ENCODE assay signal across 14 cellular contexts in the genomic region with DNA sequence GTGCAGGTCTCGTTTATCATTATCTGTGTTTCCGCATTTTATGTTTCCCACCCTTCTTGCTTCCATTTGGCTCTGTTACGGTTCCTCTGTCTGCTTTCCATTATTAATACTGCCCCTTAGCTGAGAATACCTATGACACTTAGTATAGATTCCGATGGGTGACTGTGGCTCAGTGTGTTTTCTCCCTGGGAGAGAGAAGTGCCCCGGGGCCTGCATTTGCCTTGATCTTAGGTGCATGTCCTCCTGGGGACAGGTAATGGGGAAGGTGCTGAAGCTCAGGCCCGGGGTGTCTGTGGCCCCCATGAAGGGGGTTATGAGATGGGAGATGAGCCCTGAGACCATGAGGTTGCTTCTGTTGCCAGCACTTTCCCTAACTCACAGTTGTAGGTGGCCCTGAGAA. TPM values are rescaled to one million over a fixed set of nuclear protein-coding genes. Genes with fewer than 3 reads are reported as not detected.
DNase-seq lines count a peak whose midpoint lies in the region; ATAC-seq and TF ChIP-seq lines count a peak whose summit lies in the region.
"Had no signal": no experiment of that assay in that cellular context is flagged by ENCODE, and none has a peak within 500 bp of the region (broad histone marks: within the 10 kb centered on the region; RNA-seq: fewer than 3 reads in every experiment).

No MANE protein-coding gene starts in this region.

- ATAC-seq in HG02973 (IDR thresholded peaks at IDR 0.05; ENCODE audit: unreplicated experiment): no peak
- ATAC-seq: CD8-positive, alpha-beta T cell had no signal

- 94% methylated on average over 6 of the region's 6 CpGs for WGBS in sigmoid colon, 2 donors
- WGBS in ovary, 3 donors: 91 to 96% (median 93%) methylated on average over 6 of the region's 6 CpGs

- TF ChIP-seq POLR2A in sigmoid colon (IDR thresholded peaks at IDR 0.05): no peak
- TF ChIP-seq POLR2A in ovary (IDR thresholded peaks at IDR 0.05): no peak

- H3K27ac ChIP-seq in BLaER1 (no peak overlapping the region), sigmoid colon (no peak overlapping the region), ovary (no peak overlapping the region)
- H3K27ac ChIP-seq: GM23248, HL-60 had no signal

- peak overlapping the region; percentile 60 for H3K4me2 ChIP-seq in BLaER1

- H4K20me1 ChIP-seq in BLaER1: no peaks in the 10 kb centered on the region

- H3K9ac ChIP-seq in BLaER1: no peak overlapping the region
- H3K9ac ChIP-seq: GM23248 had no signal

- intact Hi-C loops in sigmoid colon (cut with DNase I) (no loop called here), ovary (cut with DNase I) (no loop called here)

- peak; percentile 15 for DNase-seq in H7
- DNase-seq in islet precursor cell: peak; percentile 23
- peak; percentile 40 for DNase-seq in sigmoid colon
- DNase-seq in middle frontal gyrus (ENCODE audit: extremely low spot score, low spot score): no peak
- no peak for DNase-seq in ovary
- DNase-seq: CD8-positive, alpha-beta T cell; COR-L47; DMS153; DMS79 treated with DMSO at 0.1 percent for 48 hours; EL; GM23248 had no signal

- H3K27me3 ChIP-seq in BLaER1 (no peaks in the 10 kb centered on the region), H7 (ENCODE audit: control insufficient read depth, insufficient read depth, low read length) (no peaks in the 10 kb centered on the region), sigmoid colon (no peaks in the 10 kb centered on the region), ovary (no peaks in the 10 kb centered on the region)

- H3K4me1 ChIP-seq in BLaER1 (peaks cover 65% of the 10 kb centered on the region), sigmoid colon (peaks cover 0 to 15% (median 13%) of the 10 kb centered on the region in 4 donors), ovary (ENCODE audit: insufficient read depth) (peaks cover 9% of the 10 kb centered on the region)

- H3K4me3 ChIP-seq in BLaER1 (no peak overlapping the region), H7 (ENCODE audit: insufficient read depth, low read depth, low read length) (no peak overlapping the region), sigmoid colon (no peak overlapping the region), ovary (no peak overlapping the region)
- H3K4me3 ChIP-seq: GM23248 had no signal

- TF ChIP-seq CTCF in sigmoid colon (IDR thresholded peaks at IDR 0.05): no peak
- no peak for TF ChIP-seq CTCF in ovary (IDR thresholded peaks at IDR 0.05)

- H3K36me3 ChIP-seq in BLaER1 (no peaks in the 10 kb centered on the region), H7 (replicated peaks; ENCODE audit: control insufficient read depth, insufficient read depth, low read length) (no peaks in the 10 kb centered on the region), sigmoid colon (no peaks in the 10 kb centered on the region), ovary (no peaks in the 10 kb centered on the region)

- no peaks in the 10 kb centered on the region for H3K9me3 ChIP-seq in BLaER1
- H3K9me3 ChIP-seq in sigmoid colon: no peaks in the 10 kb centered on the region
- no peaks in the 10 kb centered on the region for H3K9me3 ChIP-seq in ovary

- no peak for TF ChIP-seq EP300 in sigmoid colon (IDR thresholded peaks at IDR 0.05)
- TF ChIP-seq EP300 in ovary (IDR thresholded peaks at IDR 0.05): no peak

RNA-seq across cellular contexts. Expression of a gene that starts 43.4 kb away (rescaled TPM):
- 3.9 and 4.7 TPM in 2 replicates for total RNA-seq in H7 (2014; rRNA removed; shearing (Covaris generic))
- 1 to 10 TPM; 2.9 to 8.9 (median 5.2) TPM for total RNA-seq in sigmoid colon
- 10 to 100 TPM in 1 of 3 donors, 1 to 10 TPM in 2; 4.2 to 10.3 (median 7.2) TPM for polyA plus RNA-seq in sigmoid colon
- 10 to 100 TPM in 4 of 7 donors, 1 to 10 TPM in 3; 3.9 to 25.4 (median 13.0) TPM for total RNA-seq in ovary
- polyA plus RNA-seq in ovary: 10 to 100 TPM in 1 of 2 donors, 1 to 10 TPM in 1; 3.8 to 26.0 TPM
- total RNA-seq: GM23248 had no signal

Comparison
In these comparisons a context has a peak if more than half of its experiments do, and no peak if none do; other contexts are left out.
1. DNase-seq: peak in H7 (single experiment), islet precursor cell (single experiment) and sigmoid colon (single experiment); none in middle frontal gyrus (single experiment) and ovary (0 of 5).